Comparison of ENCODE assay signal across 3 cellular contexts in the genomic region with DNA sequence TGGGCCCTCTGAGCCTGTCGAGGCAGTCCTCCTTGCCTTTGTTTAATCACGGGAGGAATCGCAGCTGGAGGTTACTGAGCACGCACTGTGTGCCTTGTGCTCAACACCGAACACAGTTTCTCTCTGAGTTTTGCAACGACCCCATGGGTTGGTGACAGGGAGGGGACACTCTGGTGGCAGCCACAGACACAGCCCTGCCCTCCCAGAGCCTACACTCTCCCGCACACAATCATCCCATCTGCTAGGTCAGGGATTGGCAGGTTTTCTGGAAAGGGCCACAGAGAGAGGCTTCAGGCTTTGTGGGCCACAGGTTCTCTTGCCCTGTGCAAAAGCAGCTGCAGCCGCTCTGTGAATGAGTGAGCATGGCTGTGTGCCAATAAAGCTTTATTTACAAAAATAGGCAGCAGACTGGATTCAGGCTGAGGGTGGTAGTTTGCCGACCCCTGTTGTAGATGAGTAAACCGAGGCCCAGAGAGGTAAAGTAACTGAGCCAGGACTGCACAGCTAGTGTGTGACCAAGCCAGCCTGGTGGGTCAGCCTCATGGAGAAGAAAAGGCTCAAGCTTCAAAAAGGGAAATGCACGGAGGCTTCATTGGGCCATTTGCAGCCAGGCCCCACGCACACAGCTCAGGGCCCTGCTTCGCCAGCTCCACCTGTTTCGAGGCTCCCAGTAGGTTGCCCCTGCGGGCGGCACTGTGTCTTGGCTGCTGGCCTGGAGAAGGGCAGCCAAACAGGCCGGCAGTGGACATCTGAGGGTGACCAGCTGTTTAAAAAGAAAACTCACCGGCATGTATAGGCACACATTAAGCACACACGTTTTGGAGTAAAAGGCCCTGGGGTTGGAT.
TF ChIP-seq lines count a peak whose summit lies in the region.

No MANE protein-coding gene starts in this region.

TF ChIP-seq in SK-N-SH, 30 proteins besides CTCF, POLR2A, EP300 and RAD21 (continues in another document):
- TF ChIP-seq PBX3 (IDR thresholded peaks at IDR 0.05) (no peak), RXRA (IDR thresholded peaks at IDR 0.05; ENCODE audit: borderline replicate concordance, low read depth) (no peak), TAF1 (IDR thresholded peaks at IDR 0.05; ENCODE audit: borderline replicate concordance, low read depth, low read length) (no peak), RFX5 (IDR thresholded peaks at IDR 0.05; ENCODE audit: low read length) (no peak), ELF1 (IDR thresholded peaks at IDR 0.05) (no peak), USF2 (IDR thresholded peaks at IDR 0.05; ENCODE audit: borderline replicate concordance, low read depth, low read length) (no peak), GABPA (IDR thresholded peaks at IDR 0.05; ENCODE audit: low read depth) (no peak), TCF12 (IDR thresholded peaks at IDR 0.05) (no peak), USF1 (IDR thresholded peaks at IDR 0.05; ENCODE audit: borderline replicate concordance, low read depth) (no peak), SMC3 (IDR thresholded peaks at IDR 0.05; ENCODE audit: low read depth, low read length) (no peak), NFIC (IDR thresholded peaks at IDR 0.05; ENCODE audit: borderline replicate concordance) (no peak)
- TF ChIP-seq, protein P1, sequence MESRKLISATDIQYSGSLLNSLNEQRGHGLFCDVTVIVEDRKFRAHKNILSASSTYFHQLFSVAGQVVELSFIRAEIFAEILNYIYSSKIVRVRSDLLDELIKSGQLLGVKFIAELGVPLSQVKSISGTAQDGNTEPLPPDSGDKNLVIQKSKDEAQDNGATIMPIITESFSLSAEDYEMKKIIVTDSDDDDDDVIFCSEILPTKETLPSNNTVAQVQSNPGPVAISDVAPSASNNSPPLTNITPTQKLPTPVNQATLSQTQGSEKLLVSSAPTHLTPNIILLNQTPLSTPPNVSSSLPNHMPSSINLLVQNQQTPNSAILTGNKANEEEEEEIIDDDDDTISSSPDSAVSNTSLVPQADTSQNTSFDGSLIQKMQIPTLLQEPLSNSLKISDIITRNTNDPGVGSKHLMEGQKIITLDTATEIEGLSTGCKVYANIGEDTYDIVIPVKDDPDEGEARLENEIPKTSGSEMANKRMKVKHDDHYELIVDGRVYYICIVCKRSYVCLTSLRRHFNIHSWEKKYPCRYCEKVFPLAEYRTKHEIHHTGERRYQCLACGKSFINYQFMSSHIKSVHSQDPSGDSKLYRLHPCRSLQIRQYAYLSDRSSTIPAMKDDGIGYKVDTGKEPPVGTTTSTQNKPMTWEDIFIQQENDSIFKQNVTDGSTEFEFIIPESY (IDR thresholded peaks at IDR 0.05; ENCODE audit: borderline replicate concordance, low read depth): no peak

TF ChIP-seq in SK-N-SH treated with all-trans-retinoic acid at 6 μM for 48 hours, 23 proteins besides CTCF, POLR2A, EP300 and RAD21:
- TF ChIP-seq CSRNP3 (CRISPR knock-in tag; IDR thresholded peaks at IDR 0.05) (no peak), TSHZ2 (CRISPR knock-in tag; IDR thresholded peaks at IDR 0.05) (no peak), TCF4 (CRISPR knock-in tag; IDR thresholded peaks at IDR 0.05; ENCODE audit: borderline replicate concordance) (no peak), POU6F1 (CRISPR knock-in tag; IDR thresholded peaks at IDR 0.05; ENCODE audit: borderline replicate concordance, low read depth) (no peak), ZNF8 (CRISPR knock-in tag; IDR thresholded peaks at IDR 0.05) (no peak), CSDC2 (CRISPR knock-in tag; IDR thresholded peaks at IDR 0.05) (no peak), ZNF565 (CRISPR knock-in tag; conservative IDR thresholded peaks at IDR 0.05; ENCODE audit: low read depth) (no peak), ZC3H10 (CRISPR knock-in tag; IDR thresholded peaks at IDR 0.05) (no peak)
TF ChIP-seq in SK-N-SH treated with all-trans-retinoic acid at 6 μM for 48 hours: peak in this region for 0.

TF ChIP-seq in HepG2, 621 proteins besides CTCF, POLR2A, EP300 and RAD21:
- TF ChIP-seq HDAC6 (IDR thresholded peaks at IDR 0.05; ENCODE audit: low read depth, low read length) (no peak), ZNF280B (CRISPR knock-in tag; IDR thresholded peaks at IDR 0.05; ENCODE audit: borderline replicate concordance) (no peak), CHD4 (IDR thresholded peaks at IDR 0.05; ENCODE audit: borderline replicate concordance, low read length) (peak; percentile 57; the same call in 1 of the 2 replicates), ZNF768 (CRISPR knock-in tag; IDR thresholded peaks at IDR 0.05) (peak; percentile 88), ZNF557 (CRISPR knock-in tag; IDR thresholded peaks at IDR 0.05) (no peak), ZMYM3 (CRISPR knock-in tag; IDR thresholded peaks at IDR 0.05) (peak; percentile 32; the same call in 1 of the 2 replicates), BRD4 (CRISPR knock-in tag; IDR thresholded peaks at IDR 0.05) (no peak), ZNF720 (CRISPR knock-in tag; IDR thresholded peaks at IDR 0.05) (0 out of 2 replicates have a peak, but pooled peaks have one; percentile 56), ZNF451 (CRISPR knock-in tag; IDR thresholded peaks at IDR 0.05) (0 out of 2 replicates have a peak, but pooled peaks have one; percentile 36), ZNF598 (CRISPR knock-in tag; IDR thresholded peaks at IDR 0.05; ENCODE audit: borderline replicate concordance) (0 out of 2 replicates have a peak, but pooled peaks have one; percentile 41), ZNF30 (CRISPR knock-in tag; IDR thresholded peaks at IDR 0.05) (no peak), KAT8 (CRISPR knock-in tag; IDR thresholded peaks at IDR 0.05) (no peak), ZNF607 (CRISPR knock-in tag; IDR thresholded peaks at IDR 0.05; ENCODE audit: borderline replicate concordance) (no peak), MEIS1 (CRISPR knock-in tag; IDR thresholded peaks at IDR 0.05; ENCODE audit: borderline replicate concordance) (peak; percentile 4; the same call in 1 of the 2 replicates), ZC3H4 (CRISPR knock-in tag; IDR thresholded peaks at IDR 0.05; ENCODE audit: borderline replicate concordance) (0 out of 2 replicates have a peak, but pooled peaks have one; percentile 54), ZBTB40 (IDR thresholded peaks at IDR 0.05) (peak; percentile 79), ZBTB40 (CRISPR knock-in tag; IDR thresholded peaks at IDR 0.05) (peak; percentile 99), POLR2G (IDR thresholded peaks at IDR 0.05; ENCODE audit: low read depth, low read length) (peak; percentile 22), CBX5 (CRISPR knock-in tag; IDR thresholded peaks at IDR 0.05; ENCODE audit: borderline replicate concordance) (0 out of 2 replicates have a peak, but pooled peaks have one; percentile 17)
- TF ChIP-seq, protein P2, sequence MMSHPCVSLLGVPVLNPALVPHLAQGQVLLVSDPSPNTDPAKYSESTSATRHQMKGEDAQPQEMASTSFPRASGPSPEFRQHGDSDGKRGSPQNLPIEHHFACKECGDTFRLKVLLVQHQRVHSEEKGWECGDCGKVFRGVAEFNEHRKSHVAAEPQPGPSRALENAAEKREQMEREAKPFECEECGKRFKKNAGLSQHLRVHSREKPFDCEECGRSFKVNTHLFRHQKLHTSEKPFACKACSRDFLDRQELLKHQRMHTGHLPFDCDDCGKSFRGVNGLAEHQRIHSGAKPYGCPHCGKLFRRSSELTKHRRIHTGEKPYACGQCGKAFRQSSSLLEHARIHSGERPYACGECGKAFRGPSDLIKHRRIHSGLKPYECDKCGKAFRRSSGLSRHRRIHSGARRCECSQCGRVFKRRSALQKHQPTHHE (CRISPR knock-in tag; IDR thresholded peaks at IDR 0.05; ENCODE audit: borderline replicate concordance): 0 out of 2 replicates have a peak, but pooled peaks have one; percentile 3
- TF ChIP-seq, protein P3, sequence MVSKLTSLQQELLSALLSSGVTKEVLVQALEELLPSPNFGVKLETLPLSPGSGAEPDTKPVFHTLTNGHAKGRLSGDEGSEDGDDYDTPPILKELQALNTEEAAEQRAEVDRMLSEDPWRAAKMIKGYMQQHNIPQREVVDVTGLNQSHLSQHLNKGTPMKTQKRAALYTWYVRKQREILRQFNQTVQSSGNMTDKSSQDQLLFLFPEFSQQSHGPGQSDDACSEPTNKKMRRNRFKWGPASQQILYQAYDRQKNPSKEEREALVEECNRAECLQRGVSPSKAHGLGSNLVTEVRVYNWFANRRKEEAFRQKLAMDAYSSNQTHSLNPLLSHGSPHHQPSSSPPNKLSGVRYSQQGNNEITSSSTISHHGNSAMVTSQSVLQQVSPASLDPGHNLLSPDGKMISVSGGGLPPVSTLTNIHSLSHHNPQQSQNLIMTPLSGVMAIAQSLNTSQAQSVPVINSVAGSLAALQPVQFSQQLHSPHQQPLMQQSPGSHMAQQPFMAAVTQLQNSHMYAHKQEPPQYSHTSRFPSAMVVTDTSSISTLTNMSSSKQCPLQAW (CRISPR knock-in tag; IDR thresholded peaks at IDR 0.05): peak; percentile 23; the same call in 1 of the 2 replicates
